9 cellular contexts compared by ENCODE assay signal in the genomic region with DNA sequence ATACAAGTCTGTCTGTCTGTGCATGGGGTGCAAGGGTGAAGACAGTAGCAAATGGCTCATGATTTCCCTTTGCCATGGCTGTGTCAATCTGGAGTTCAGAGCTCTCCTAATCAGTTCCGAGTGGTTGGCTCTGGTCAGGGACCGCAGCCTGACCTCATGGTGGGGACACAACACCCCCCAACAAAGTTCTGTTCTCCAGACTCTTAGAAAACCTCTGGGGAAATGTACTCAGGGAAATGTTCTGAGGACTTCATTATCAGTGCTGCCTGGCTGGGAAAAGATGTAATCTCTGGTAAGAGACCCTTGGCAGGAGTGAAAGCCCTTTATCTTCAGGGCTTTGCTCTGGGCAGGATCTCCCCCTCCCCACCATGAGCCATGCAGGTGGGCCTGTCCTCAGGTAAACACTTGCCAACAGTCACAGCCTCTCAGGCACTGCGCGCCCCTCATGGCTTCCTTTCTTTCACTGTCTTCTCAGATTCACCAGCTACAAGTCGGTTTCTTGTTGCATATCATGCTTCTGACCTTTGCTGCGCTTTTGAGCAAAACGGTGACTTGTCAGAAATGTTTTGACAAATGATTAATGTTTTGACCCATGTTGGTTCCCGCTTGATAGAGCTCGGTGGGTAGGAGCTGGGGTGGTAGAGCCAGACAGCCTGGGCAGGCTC.
DNase-seq lines count a peak whose midpoint lies in the region; ATAC-seq, FAIRE-seq and TF ChIP-seq lines count a peak whose summit lies in the region.
"Had no signal": no experiment of that assay in that cellular context is flagged by ENCODE, and none has a peak within 500 bp of the region (broad histone marks: within the 10 kb centered on the region; RNA-seq: fewer than 3 reads in every experiment).

No MANE protein-coding gene starts in this region.

- BruUV-seq in HepG2 (replicated peaks; lab: Mats Ljungman, UMichigan) (no TSS peak), mammary epithelial cell (replicated peaks; lab: Mats Ljungman, UMichigan) (no TSS peak)

- H3K9me2 ChIP-seq in SK-N-SH: no peaks in the 10 kb centered on the region

- H3K27ac Mint-ChIP-seq in effector memory CD8-positive, alpha-beta T cell: peak overlapping the region; percentile 89 to 94

- no peak overlapping the region for H3K14ac ChIP-seq in neuronal stem cell (ENCODE audit: low read length)

- H3K4me1 Mint-ChIP-seq in effector memory CD8-positive, alpha-beta T cell (ENCODE audit: low read depth in 2 of 2): peaks cover 50 to 61% of the 10 kb centered on the region in 2 donors

- H3K27me3 Mint-ChIP-seq in effector memory CD8-positive, alpha-beta T cell: no peaks in the 10 kb centered on the region

- H3K79me2 ChIP-seq in HepG2 (ENCODE audit: insufficient read depth, low read length) (no peaks in the 10 kb centered on the region), SK-N-SH (ENCODE audit: insufficient read depth) (no peaks in the 10 kb centered on the region), mammary epithelial cell (ENCODE audit: insufficient read depth, low read length) (no peaks in the 10 kb centered on the region)

- no peak overlapping the region for H3K18ac ChIP-seq in neuronal stem cell (ENCODE audit: low read length)

- H3K27me3 ChIP-seq in liver (ENCODE audit: control insufficient read depth in 4 of 4, insufficient read depth in 4 of 4, low read length in 3 of 4): no peaks in the 10 kb centered on the region
- no peaks in the 10 kb centered on the region for H3K27me3 ChIP-seq in HepG2 (ENCODE audit: control insufficient read depth in 1 of 2, insufficient read depth in 2 of 2, low read length in 2 of 2)
- no peaks in the 10 kb centered on the region for H3K27me3 ChIP-seq in SK-N-SH (ENCODE audit: insufficient read depth)
- H3K27me3 ChIP-seq in neuronal stem cell (ENCODE audit: control insufficient read depth in 3 of 3, insufficient read depth in 3 of 3, low read depth in 1 of 3, low read length in 3 of 3): no peaks in the 10 kb centered on the region
- H3K27me3 ChIP-seq in mammary epithelial cell (ENCODE audit: insufficient read depth, low read length): no peaks in the 10 kb centered on the region
- no peaks in the 10 kb centered on the region for H3K27me3 ChIP-seq in uterus

- H4K20me1 ChIP-seq in HepG2 (ENCODE audit: insufficient read depth, low read length) (no peaks in the 10 kb centered on the region), SK-N-SH (ENCODE audit: insufficient read depth) (no peaks in the 10 kb centered on the region), mammary epithelial cell (ENCODE audit: insufficient read depth, low read length) (no peaks in the 10 kb centered on the region)

- H3F3A ChIP-seq in SK-N-SH (replicated peaks; ENCODE audit: insufficient read depth): no peaks in the 10 kb centered on the region

- TF ChIP-seq CTCF in liver (IDR thresholded peaks at IDR 0.05; ENCODE audit: low read depth, low read length, missing input control) (no peak), HepG2 (CRISPR knock-in tag; IDR thresholded peaks at IDR 0.05) (no peak), SK-N-SH (IDR thresholded peaks at IDR 0.05) (no peak), mammary epithelial cell (conservative IDR thresholded peaks at IDR 0.05 in 1 of 2, IDR thresholded peaks at IDR 0.05 in 1 of 2; ENCODE audit: extremely low read depth in 1 of 2, insufficient read depth in 1 of 2, low read depth in 1 of 2, low read length in 2 of 2) (no peak), uterus (IDR thresholded peaks at IDR 0.05) (no peak)

- H3K27ac ChIP-seq in liver (ENCODE audit: low read depth in 1 of 2, low read length in 2 of 2) (peak overlapping the region; percentile 13 to 14), HepG2 (ENCODE audit: extremely low read length, insufficient read depth, low read length) (no peak overlapping the region), SK-N-SH (ENCODE audit: low read depth in 2 of 2, low read length in 1 of 2) (no peak overlapping the region), neuronal stem cell (replicated peaks; ENCODE audit: low read length) (no peak overlapping the region), mammary epithelial cell (ENCODE audit: insufficient read depth, low read depth, low read length) (no peak overlapping the region), uterus (no peak overlapping the region)

- H3K4me3 ChIP-seq in liver (ENCODE audit: low read depth in 1 of 3, low read length in 3 of 3) (no peak overlapping the region), HepG2 (replicated peaks in 1 of 3; ENCODE audit: insufficient read depth in 1 of 3, low read depth in 2 of 3, low read length in 3 of 3) (no peak overlapping the region), SK-N-SH (ENCODE audit: low read depth in 2 of 2, low read length in 1 of 2) (no peak overlapping the region), neuronal stem cell (ENCODE audit: low read length in 2 of 2) (no peak overlapping the region), mammary epithelial cell (replicated peaks in 1 of 3; ENCODE audit: insufficient read depth in 1 of 3, low read depth in 2 of 3, low read length in 3 of 3) (no peak overlapping the region), uterus (no peak overlapping the region)

- H3K9ac ChIP-seq in liver (ENCODE audit: low read depth in 1 of 2, low read length in 2 of 2): peak overlapping the region in 1 of 2 donors; percentile 49
- H3K9ac ChIP-seq in HepG2 (ENCODE audit: insufficient read depth, low read depth, low read length): no peak overlapping the region
- H3K9ac ChIP-seq in SK-N-SH: no peak overlapping the region
- no peak overlapping the region for H3K9ac ChIP-seq in neuronal stem cell (ENCODE audit: low read depth, low read length, poor library complexity)
- no peak overlapping the region for H3K9ac ChIP-seq in mammary epithelial cell (ENCODE audit: insufficient read depth, low read length)

- no peak overlapping the region for H4K8ac ChIP-seq in neuronal stem cell (ENCODE audit: low read depth, low read length)

- dilution Hi-C loops in mammary epithelial cell (cut with HindIII; ENCODE audit: low sequenced_read_pairs): no loop called here

- no peak overlapping the region for H2BK120ac ChIP-seq in neuronal stem cell (ENCODE audit: low read depth, low read length)

- peaks cover 17% of the 10 kb centered on the region for H3K36me3 Mint-ChIP-seq in effector memory CD8-positive, alpha-beta T cell (ENCODE audit: insufficient read depth)

- H4K91ac ChIP-seq in neuronal stem cell (ENCODE audit: low read depth, low read length, poor library complexity): no peak overlapping the region

- H3K4me2 ChIP-seq in HepG2 (ENCODE audit: low read depth, low read length) (no peak overlapping the region), SK-N-SH (no peak overlapping the region), neuronal stem cell (ENCODE audit: insufficient read depth, low read length, poor library complexity, severe bottlenecking) (no peak overlapping the region), mammary epithelial cell (ENCODE audit: insufficient read depth, low read depth, low read length) (no peak overlapping the region)

- no peak overlapping the region for H3K23ac ChIP-seq in neuronal stem cell (ENCODE audit: low read depth, low read length, poor library complexity)

- TF ChIP-seq RAD21 in liver (IDR thresholded peaks at IDR 0.05) (no peak), HepG2 (CRISPR knock-in tag; IDR thresholded peaks at IDR 0.05) (no peak), SK-N-SH (IDR thresholded peaks at IDR 0.05; ENCODE audit: low read length) (no peak)

- in situ Hi-C loops in HepG2 (cut with HindIII; ENCODE audit: extremely low pct_ligation_motif_present, low pct_unique_long_range_greater_than_20kb) (no loop called here), mammary epithelial cell (cut with MboI; ENCODE audit: low sequenced_read_pairs in 2 of 2) (no loop called here)

- TF ChIP-seq EP300 in HepG2 (IDR thresholded peaks at IDR 0.05; ENCODE audit: low read depth in 2 of 2, low read length in 2 of 2) (no peak), HepG2 (CRISPR knock-in tag; IDR thresholded peaks at IDR 0.05; ENCODE audit: borderline replicate concordance) (no peak), SK-N-SH (IDR thresholded peaks at IDR 0.05; ENCODE audit: borderline replicate concordance in 1 of 2, low read depth in 1 of 2, low read length in 1 of 2) (no peak)

- CTCF ChIA-PET in HepG2 (lab: Yijun Ruan, JAX; ENCODE audit: low intra/inter-chr PET ratio, low total read pairs): no interaction called here
- CTCF ChIA-PET in SK-N-SH (lab: Yijun Ruan, JAX): interaction anchor here (0.8 to 1.8 kb wide), 4 partner anchors 14 to 176 kb away, joined by 3 to 4 read pairs (median 3); a partner anchor contains a TSS
- CTCF ChIA-PET in mammary epithelial cell (lab: Charles Lee; ENCODE audit: low non-redundant PET): no interaction called here

- H3K4me3 Mint-ChIP-seq in effector memory CD8-positive, alpha-beta T cell: peak overlapping the region; percentile 60 to 71

- no peak overlapping the region for H2AFZ ChIP-seq in HepG2 (ENCODE audit: low read length)
- H2AFZ ChIP-seq in SK-N-SH (ENCODE audit: low read depth): no peak overlapping the region
- no peak overlapping the region for H2AFZ ChIP-seq in neuronal stem cell (ENCODE audit: low read length)
- H2AFZ ChIP-seq in mammary epithelial cell (ENCODE audit: low read depth, low read length): no peak overlapping the region

- H3K79me1 ChIP-seq in neuronal stem cell (ENCODE audit: low read depth, low read length): peaks cover 2% of the 10 kb centered on the region

- WGBS in liver: 75% methylated on average over 9 of the region's 9 CpGs
- whole genome bisulfite sequencing in HepG2 (ENCODE audit: low lambda C conversion rate): 97% methylated on average over 7 of the region's 9 CpGs
- 78% methylated on average over 9 of the region's 9 CpGs for WGBS in SK-N-SH (ENCODE audit: low lambda C conversion rate)
- WGBS in neuronal stem cell (ENCODE audit: extremely low coverage in 2 of 2, insufficient read length in 2 of 2, insufficient replicate concordance in 1 of 2), 2 donors: no CpG with 5 or more reads among the region's 9 CpGs
- WGBS in mammary epithelial cell (ENCODE audit: low coverage, missing lambda C conversion rate): 99% methylated on average over 9 of the region's 9 CpGs

- no peaks in the 10 kb centered on the region for H3K9me3 Mint-ChIP-seq in effector memory CD8-positive, alpha-beta T cell

- no peak overlapping the region for H2BK5ac ChIP-seq in neuronal stem cell (ENCODE audit: low read length)

- H3K4me1 ChIP-seq in liver (ENCODE audit: control insufficient read depth in 4 of 4, insufficient read depth in 4 of 4, low read length in 3 of 4) (peaks cover 0 to 6% (median 1%) of the 10 kb centered on the region in 4 donors), HepG2 (ENCODE audit: insufficient read depth, low read length) (no peaks in the 10 kb centered on the region), SK-N-SH (ENCODE audit: control insufficient read depth in 1 of 2, insufficient read depth in 2 of 2, low read depth in 1 of 2, low read length in 1 of 2) (peaks cover 0 to 9% of the 10 kb centered on the region in 2 experiments; a peak in 2 of 4 replicates), neuronal stem cell (ENCODE audit: control insufficient read depth in 2 of 2, insufficient read depth in 1 of 2, low read depth in 1 of 2, low read length in 2 of 2) (peaks cover 4 to 5% of the 10 kb centered on the region in 2 donors), mammary epithelial cell (ENCODE audit: insufficient read depth, low read length) (no peaks in the 10 kb centered on the region), uterus (no peaks in the 10 kb centered on the region)

- H3K36me3 ChIP-seq in liver (ENCODE audit: control insufficient read depth in 4 of 4, insufficient read depth in 3 of 4, low read depth in 1 of 4, low read length in 3 of 4) (no peaks in the 10 kb centered on the region), HepG2 (replicated peaks in 1 of 2; ENCODE audit: control insufficient read depth in 1 of 2, insufficient read depth in 2 of 2, low read length in 2 of 2) (no peaks in the 10 kb centered on the region), SK-N-SH (replicated peaks in 1 of 2; ENCODE audit: control insufficient read depth in 1 of 2, insufficient read depth in 2 of 2, low read length in 1 of 2) (no peaks in the 10 kb centered on the region), neuronal stem cell (replicated peaks in 1 of 2; ENCODE audit: control insufficient read depth in 2 of 2, insufficient read depth in 2 of 2, low read length in 2 of 2) (peaks cover 0 to 3% of the 10 kb centered on the region in 2 donors), mammary epithelial cell (ENCODE audit: insufficient read depth, low read length) (no peaks in the 10 kb centered on the region), uterus (no peaks in the 10 kb centered on the region)

- H2BK15ac ChIP-seq in neuronal stem cell (ENCODE audit: low read length): no peak overlapping the region

- H3K9me3 ChIP-seq in liver (ENCODE audit: control insufficient read depth in 4 of 4, low read length in 3 of 4) (no peaks in the 10 kb centered on the region), HepG2 (ENCODE audit: low read length) (no peaks in the 10 kb centered on the region), SK-N-SH (no peaks in the 10 kb centered on the region), neuronal stem cell (replicated peaks in 1 of 2; ENCODE audit: control insufficient read depth in 2 of 2, insufficient read depth in 1 of 2, low read depth in 1 of 2, low read length in 2 of 2) (no peaks in the 10 kb centered on the region), mammary epithelial cell (replicated peaks; ENCODE audit: insufficient read depth, low read length) (peaks cover 3% of the 10 kb centered on the region), uterus (no peaks in the 10 kb centered on the region)

- DNase-seq in HepG2 (ENCODE audit: low spot score): no peak
- peak; percentile 53 for DNase-seq in SK-N-SH
- no peak for DNase-seq in effector memory CD8-positive, alpha-beta T cell
- DNase-seq in neuronal stem cell (ENCODE audit: low spot score): no peak
- DNase-seq in hippocampal formation (lab: John Stamatoyannopoulos, UW): no peak
- DNase-seq in mammary epithelial cell: no peak
- DNase-seq in uterus: no peak
- DNase-seq: IMR-90 had no signal

- ATAC-seq in HepG2: no peak
- no peak for ATAC-seq in effector memory CD8-positive, alpha-beta T cell (replicated peaks)

- POLR2A ChIA-PET in HepG2 (lab: Yijun Ruan, JAX) (interaction anchor here (1.3 kb wide), 1 partner anchor 12 kb away, joined by 6 read pairs; no protein-coding TSS in a partner anchor), SK-N-SH (lab: Yijun Ruan, JAX) (no interaction called here)

- no peak overlapping the region for H3K4ac ChIP-seq in neuronal stem cell (ENCODE audit: low read length)

- H2BK12ac ChIP-seq in neuronal stem cell (ENCODE audit: low read length): no peak overlapping the region

- TF ChIP-seq POLR2A in HepG2 (IDR thresholded peaks at IDR 0.05; ENCODE audit: insufficient read depth in 1 of 2, low read depth in 2 of 2, low read length in 2 of 2) (no peak), uterus (IDR thresholded peaks at IDR 0.05) (no peak)

- no peak for FAIRE-seq in HepG2 (lab: Jason Lieb, UNC)

- H2AK5ac ChIP-seq in neuronal stem cell (ENCODE audit: low read depth, low read length): no peak overlapping the region

- intact Hi-C loops in HepG2 (cut with micrococcal nuclease; ENCODE audit: unreplicated experiment): no loop called here
- intact Hi-C loops in mammary epithelial cell (cut with micrococcal nuclease): no loop called here
- intact Hi-C loops in uterus (cut with DNase I; ENCODE audit: low total_unique reads): no loop called here

Comparison
In these comparisons a context has a peak if more than half of its experiments do, and no peak if none do; other contexts are left out.
1. H3K27ac ChIP-seq: peak in liver (2 of 2); none in HepG2 (single experiment), SK-N-SH (0 of 2), neuronal stem cell (single experiment), mammary epithelial cell (single experiment) and uterus (0 of 2).